Comparison of ENCODE assay signal across 2 cellular contexts in the genomic region with DNA sequence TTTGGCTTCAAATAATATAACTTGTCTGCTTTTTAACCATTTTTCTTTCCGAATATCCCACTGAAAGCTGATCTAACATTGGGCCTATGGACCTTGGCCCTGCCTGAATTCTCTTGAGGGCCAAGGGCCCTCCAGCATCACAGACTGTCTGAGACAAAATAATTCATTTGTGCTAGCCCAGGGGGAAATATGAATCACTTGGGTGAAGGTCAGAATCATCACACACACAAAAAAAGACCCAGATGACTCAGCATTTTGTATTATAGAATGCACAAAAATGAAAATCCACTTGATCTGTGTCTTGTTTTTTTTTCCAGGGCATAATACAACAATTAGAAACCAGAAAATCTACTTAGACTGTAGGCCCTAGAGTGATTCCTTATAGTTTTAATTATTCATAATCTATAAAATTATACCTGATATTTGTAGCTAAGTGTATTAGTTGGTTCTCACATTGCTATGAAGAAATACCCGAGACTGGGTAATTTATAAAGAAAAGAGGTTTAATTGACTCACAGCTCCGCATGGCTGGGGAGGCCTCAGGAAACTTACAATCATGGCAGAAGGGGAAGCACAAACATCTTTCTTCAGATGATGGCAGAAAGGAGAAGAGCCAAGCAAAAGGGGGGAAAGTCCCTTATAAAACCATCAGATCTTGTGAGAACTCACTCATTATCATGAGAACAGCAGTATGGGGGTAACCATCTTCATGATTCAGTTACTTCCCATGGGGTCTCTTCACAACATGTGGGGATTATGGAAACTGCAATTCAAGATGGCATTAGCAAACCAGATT.
A peak's percentile ranks its signal among the peaks of the same experiment; 100 is the strongest.
TF ChIP-seq lines count a peak whose summit lies in the region.

No MANE protein-coding gene starts in this region.

TF ChIP-seq in GM12878, 131 proteins besides CTCF, POLR2A, EP300 and RAD21 (continued from another document):
- TF ChIP-seq, protein P1, sequence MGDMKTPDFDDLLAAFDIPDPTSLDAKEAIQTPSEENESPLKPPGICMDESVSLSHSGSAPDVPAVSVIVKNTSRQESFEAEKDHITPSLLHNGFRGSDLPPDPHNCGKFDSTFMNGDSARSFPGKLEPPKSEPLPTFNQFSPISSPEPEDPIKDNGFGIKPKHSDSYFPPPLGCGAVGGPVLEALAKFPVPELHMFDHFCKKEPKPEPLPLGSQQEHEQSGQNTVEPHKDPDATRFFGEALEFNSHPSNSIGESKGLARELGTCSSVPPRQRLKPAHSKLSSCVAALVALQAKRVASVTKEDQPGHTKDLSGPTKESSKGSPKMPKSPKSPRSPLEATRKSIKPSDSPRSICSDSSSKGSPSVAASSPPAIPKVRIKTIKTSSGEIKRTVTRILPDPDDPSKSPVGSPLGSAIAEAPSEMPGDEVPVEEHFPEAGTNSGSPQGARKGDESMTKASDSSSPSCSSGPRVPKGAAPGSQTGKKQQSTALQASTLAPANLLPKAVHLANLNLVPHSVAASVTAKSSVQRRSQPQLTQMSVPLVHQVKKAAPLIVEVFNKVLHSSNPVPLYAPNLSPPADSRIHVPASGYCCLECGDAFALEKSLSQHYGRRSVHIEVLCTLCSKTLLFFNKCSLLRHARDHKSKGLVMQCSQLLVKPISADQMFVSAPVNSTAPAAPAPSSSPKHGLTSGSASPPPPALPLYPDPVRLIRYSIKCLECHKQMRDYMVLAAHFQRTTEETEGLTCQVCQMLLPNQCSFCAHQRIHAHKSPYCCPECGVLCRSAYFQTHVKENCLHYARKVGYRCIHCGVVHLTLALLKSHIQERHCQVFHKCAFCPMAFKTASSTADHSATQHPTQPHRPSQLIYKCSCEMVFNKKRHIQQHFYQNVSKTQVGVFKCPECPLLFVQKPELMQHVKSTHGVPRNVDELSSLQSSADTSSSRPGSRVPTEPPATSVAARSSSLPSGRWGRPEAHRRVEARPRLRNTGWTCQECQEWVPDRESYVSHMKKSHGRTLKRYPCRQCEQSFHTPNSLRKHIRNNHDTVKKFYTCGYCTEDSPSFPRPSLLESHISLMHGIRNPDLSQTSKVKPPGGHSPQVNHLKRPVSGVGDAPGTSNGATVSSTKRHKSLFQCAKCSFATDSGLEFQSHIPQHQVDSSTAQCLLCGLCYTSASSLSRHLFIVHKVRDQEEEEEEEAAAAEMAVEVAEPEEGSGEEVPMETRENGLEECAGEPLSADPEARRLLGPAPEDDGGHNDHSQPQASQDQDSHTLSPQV (IDR thresholded peaks at IDR 0.05) = no peak
- TF ChIP-seq CBFB (IDR thresholded peaks at IDR 0.05; ENCODE audit: low read depth) (no peak), ZZZ3 (IDR thresholded peaks at IDR 0.05; ENCODE audit: control insufficient read depth, insufficient read length, low read depth) (no peak), NR2F1 (conservative IDR thresholded peaks at IDR 0.05) (peak; percentile 58), SMAD1 (IDR thresholded peaks at IDR 0.05; ENCODE audit: low read depth, partially characterized antibody) (no peak), LARP7 (IDR thresholded peaks at IDR 0.05) (no peak), JUNB (IDR thresholded peaks at IDR 0.05) (peak; percentile 67), MTA2 (IDR thresholded peaks at IDR 0.05; ENCODE audit: low read depth) (0 out of 2 replicates have a peak, but pooled peaks have one; percentile 13), CHD2 (IDR thresholded peaks at IDR 0.05; ENCODE audit: borderline replicate concordance, low read depth, low read length) (no peak), YBX1 (IDR thresholded peaks at IDR 0.05) (no peak), BACH1 (IDR thresholded peaks at IDR 0.05; ENCODE audit: borderline replicate concordance) (peak; percentile 90), NR2C1 (IDR thresholded peaks at IDR 0.05) (no peak), RAD51 (IDR thresholded peaks at IDR 0.05) (no peak), SPI1 (IDR thresholded peaks at IDR 0.05; ENCODE audit: borderline replicate concordance, insufficient read depth, low read depth, low read length) (peak; percentile 19; the same call in 1 of the 2 replicates), PKNOX1 (IDR thresholded peaks at IDR 0.05) (no peak), CREB1 (IDR thresholded peaks at IDR 0.05; ENCODE audit: low read depth) (no peak), IKZF1 (conservative IDR thresholded peaks at IDR 0.05) (no peak), SIX5 (IDR thresholded peaks at IDR 0.05; ENCODE audit: low read depth, low read length, severe bottlenecking) (no peak), MEF2B (IDR thresholded peaks at IDR 0.05; ENCODE audit: partially characterized antibody, poor library complexity, severe bottlenecking) (peak; percentile 61), NFIC (IDR thresholded peaks at IDR 0.05; ENCODE audit: low read depth, low read length) (peak; percentile 37; the same call in 1 of the 2 replicates), SRF (IDR thresholded peaks at IDR 0.05; ENCODE audit: low read depth in 2 of 2, low read length in 2 of 2) (no peak)
- TF ChIP-seq, protein P2, sequence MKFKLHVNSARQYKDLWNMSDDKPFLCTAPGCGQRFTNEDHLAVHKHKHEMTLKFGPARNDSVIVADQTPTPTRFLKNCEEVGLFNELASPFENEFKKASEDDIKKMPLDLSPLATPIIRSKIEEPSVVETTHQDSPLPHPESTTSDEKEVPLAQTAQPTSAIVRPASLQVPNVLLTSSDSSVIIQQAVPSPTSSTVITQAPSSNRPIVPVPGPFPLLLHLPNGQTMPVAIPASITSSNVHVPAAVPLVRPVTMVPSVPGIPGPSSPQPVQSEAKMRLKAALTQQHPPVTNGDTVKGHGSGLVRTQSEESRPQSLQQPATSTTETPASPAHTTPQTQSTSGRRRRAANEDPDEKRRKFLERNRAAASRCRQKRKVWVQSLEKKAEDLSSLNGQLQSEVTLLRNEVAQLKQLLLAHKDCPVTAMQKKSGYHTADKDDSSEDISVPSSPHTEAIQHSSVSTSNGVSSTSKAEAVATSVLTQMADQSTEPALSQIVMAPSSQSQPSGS (IDR thresholded peaks at IDR 0.05; ENCODE audit: low read length) = peak; percentile 37
- TF ChIP-seq, protein P3, sequence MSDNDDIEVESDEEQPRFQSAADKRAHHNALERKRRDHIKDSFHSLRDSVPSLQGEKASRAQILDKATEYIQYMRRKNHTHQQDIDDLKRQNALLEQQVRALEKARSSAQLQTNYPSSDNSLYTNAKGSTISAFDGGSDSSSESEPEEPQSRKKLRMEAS (IDR thresholded peaks at IDR 0.05; ENCODE audit: low read depth, low read length) = no peak
- TF ChIP-seq, protein P4, sequence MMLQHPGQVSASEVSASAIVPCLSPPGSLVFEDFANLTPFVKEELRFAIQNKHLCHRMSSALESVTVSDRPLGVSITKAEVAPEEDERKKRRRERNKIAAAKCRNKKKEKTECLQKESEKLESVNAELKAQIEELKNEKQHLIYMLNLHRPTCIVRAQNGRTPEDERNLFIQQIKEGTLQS (IDR thresholded peaks at IDR 0.05; ENCODE audit: borderline replicate concordance, extremely low read depth, low read depth, low read length) = no peak

TF ChIP-seq in HEK293T, 16 proteins besides CTCF, POLR2A, EP300 and RAD21 (continued from another document):
- TF ChIP-seq PKNOX1 (IDR thresholded peaks at IDR 0.05) = no peak
- no peak for TF ChIP-seq SP1 (IDR thresholded peaks at IDR 0.05)
- no peak for TF ChIP-seq FOXK2 (IDR thresholded peaks at IDR 0.05)
- no peak for TF ChIP-seq ZNF384 (IDR thresholded peaks at IDR 0.05)
- no peak for TF ChIP-seq CTBP1 (IDR thresholded peaks at IDR 0.05; ENCODE audit: borderline replicate concordance)
- TF ChIP-seq ARNT (IDR thresholded peaks at IDR 0.05) = no peak
TF ChIP-seq in HEK293T: peak in this region for 0.
